In the genomic region with DNA sequence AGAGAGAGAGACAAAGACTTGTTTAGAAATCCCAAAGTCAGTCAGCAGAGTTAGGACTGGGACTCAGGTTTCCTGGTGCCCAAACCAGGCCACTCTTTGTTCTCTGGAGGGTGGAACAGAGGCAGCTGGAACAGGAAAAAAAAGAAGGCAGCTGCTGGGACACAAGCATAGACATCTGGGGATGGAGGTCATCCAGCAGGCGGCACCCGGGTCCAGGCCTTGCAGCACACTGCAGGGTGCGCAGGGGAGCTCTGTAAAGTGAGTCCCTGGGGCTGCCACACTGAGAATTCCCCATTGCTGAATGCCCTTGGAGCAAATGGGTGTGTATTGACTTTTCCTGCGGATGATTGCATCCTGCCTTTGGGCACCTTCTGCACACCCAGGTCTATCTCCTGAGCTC, we compare ENCODE assay signal across 17 cellular contexts.
DNase-seq lines count a peak whose midpoint lies in the region; ATAC-seq and TF ChIP-seq lines count a peak whose summit lies in the region.
"Had no signal": no experiment of that assay in that cellular context is flagged by ENCODE, and none has a peak within 500 bp of the region (broad histone marks: within the 10 kb centered on the region; RNA-seq: fewer than 3 reads in every experiment).

No MANE protein-coding gene starts in this region.

- H3K23ac ChIP-seq in neuronal stem cell (ENCODE audit: low read depth, low read length, poor library complexity) = no peak overlapping the region

- H2AK5ac ChIP-seq in neuronal stem cell (ENCODE audit: low read depth, low read length) = peak overlapping the region; percentile 57

- H4K8ac ChIP-seq in neuronal stem cell (ENCODE audit: low read depth, low read length) = no peak overlapping the region

- H3K36me3 ChIP-seq in RWPE2 (ENCODE audit: low read depth) = no peaks in the 10 kb centered on the region
- no peaks in the 10 kb centered on the region for H3K36me3 ChIP-seq in neuronal stem cell (replicated peaks in 1 of 2; ENCODE audit: control insufficient read depth in 2 of 2, insufficient read depth in 2 of 2, low read length in 2 of 2)
- H3K36me3 ChIP-seq: esophagus squamous epithelium, thyroid gland had no signal

- no peak overlapping the region for H2BK12ac ChIP-seq in neuronal stem cell (ENCODE audit: low read length)

- TF ChIP-seq CTCF in RWPE2 (IDR thresholded peaks at IDR 0.05; ENCODE audit: poor library complexity, severe bottlenecking) = no peak

- peak overlapping the region; percentile 31 for H2BK5ac ChIP-seq in neuronal stem cell (ENCODE audit: low read length)

- H3K18ac ChIP-seq in neuronal stem cell (ENCODE audit: low read length) = peak overlapping the region; percentile 30

- H2BK15ac ChIP-seq in neuronal stem cell (ENCODE audit: low read length) = no peak overlapping the region

- peak; percentile 15 for DNase-seq in NCI-H2171 treated with DMSO at 0.1 percent for 48 hours (lab: John Stamatoyannopoulos, UW)
- DNase-seq in NCI-H2171 (lab: John Stamatoyannopoulos, UW) = no peak
- DNase-seq in NCI-H1092 (lab: John Stamatoyannopoulos, UW) = peak; percentile 21
- DNase-seq in RWPE2 (ENCODE audit: low spot score) = no peak
- DNase-seq in neuronal stem cell (ENCODE audit: low spot score) = no peak
- DNase-seq in DMS79 treated with DMSO at 0.1 percent for 48 hours (lab: John Stamatoyannopoulos, UW) = no peak
- no peak for DNase-seq in NCI-H2107 treated with DMSO at 0.1 percent for 48 hours (lab: John Stamatoyannopoulos, UW; ENCODE audit: unreplicated experiment)
- DNase-seq: activated CD4-positive, alpha-beta T cell treated with anti-CD3 and anti-CD28 coated beads, Interleukin-2, amount 50 U/mL, for 48 hours; activated naive CD4-positive, alpha-beta T cell treated with Interleukin-2 at 50 U/mL for 16 hours; esophagus squamous epithelium; immature natural killer cell; KG1; PC-9; right cardiac atrium; thyroid gland had no signal

- H3K4me1 ChIP-seq in RWPE2 (ENCODE audit: insufficient read depth, poor library complexity, severe bottlenecking) (no peaks in the 10 kb centered on the region), neuronal stem cell (ENCODE audit: control insufficient read depth in 2 of 2, insufficient read depth in 1 of 2, low read depth in 1 of 2, low read length in 2 of 2) (peaks cover 0 to 19% of the 10 kb centered on the region in 2 donors)
- H3K4me1 ChIP-seq: thyroid gland had no signal

- H3K4ac ChIP-seq in neuronal stem cell (ENCODE audit: low read length) = no peak overlapping the region

- H2BK120ac ChIP-seq in neuronal stem cell (ENCODE audit: low read depth, low read length) = no peak overlapping the region

- H3K4me3 ChIP-seq in RWPE2 (ENCODE audit: severe bottlenecking) = no peak overlapping the region
- H3K4me3 ChIP-seq in neuronal stem cell (ENCODE audit: low read length in 2 of 2) = no peak overlapping the region
- H3K4me3 ChIP-seq: esophagus squamous epithelium, PC-9, thyroid gland had no signal

- H3K4me2 ChIP-seq in neuronal stem cell (ENCODE audit: insufficient read depth, low read length, poor library complexity, severe bottlenecking) = no peak overlapping the region
- H3K4me2 ChIP-seq: PC-9 had no signal

- H2AFZ ChIP-seq in neuronal stem cell (ENCODE audit: low read length) = no peak overlapping the region
- H2AFZ ChIP-seq: PC-9 had no signal

- WGBS in neuronal stem cell (ENCODE audit: extremely low coverage in 2 of 2, insufficient read length in 2 of 2, insufficient replicate concordance in 1 of 2), 2 donors = no CpG with 5 or more reads among the region's 4 CpGs

- H3K79me1 ChIP-seq in neuronal stem cell (ENCODE audit: low read depth, low read length) = no peaks in the 10 kb centered on the region

- H3K27ac ChIP-seq in RWPE2 (ENCODE audit: poor library complexity, severe bottlenecking) (no peak overlapping the region), neuronal stem cell (replicated peaks; ENCODE audit: low read length) (no peak overlapping the region)
- H3K27ac ChIP-seq: esophagus squamous epithelium, PC-9, thyroid gland had no signal

- ATAC-seq in RWPE2 (ENCODE audit: low read depth) (0 out of 3 replicates have a peak, but pooled peaks have one; percentile 35), GM21381 (IDR thresholded peaks at IDR 0.05; ENCODE audit: unreplicated experiment) (no peak)
- ATAC-seq: right cardiac atrium; stimulated activated memory B cell treated with anti-CD40 and anti-IgM and Interleukin-4, amounts not matched to agents 10 μg/mL and 1 μg/mL and 100 μg/mL, for 72 hours had no signal

- H3K27me3 ChIP-seq in RWPE2 (ENCODE audit: insufficient read depth, poor library complexity, severe bottlenecking) = peaks cover 35% of the 10 kb centered on the region
- H3K27me3 ChIP-seq in neuronal stem cell (ENCODE audit: control insufficient read depth in 3 of 3, insufficient read depth in 3 of 3, low read depth in 1 of 3, low read length in 3 of 3) = peaks cover 0 to 34% (median 0%) of the 10 kb centered on the region in 3 experiments
- H3K27me3 ChIP-seq: thyroid gland had no signal

- H3K14ac ChIP-seq in neuronal stem cell (ENCODE audit: low read length) = no peak overlapping the region

- H4K91ac ChIP-seq in neuronal stem cell (ENCODE audit: low read depth, low read length, poor library complexity) = peak overlapping the region; percentile 38

- H3K9ac ChIP-seq in neuronal stem cell (ENCODE audit: low read depth, low read length, poor library complexity) = no peak overlapping the region

- H3K9me3 ChIP-seq in RWPE2 (ENCODE audit: severe bottlenecking) (no peaks in the 10 kb centered on the region), neuronal stem cell (replicated peaks in 1 of 2; ENCODE audit: control insufficient read depth in 2 of 2, insufficient read depth in 1 of 2, low read depth in 1 of 2, low read length in 2 of 2) (no peaks in the 10 kb centered on the region)
- H3K9me3 ChIP-seq: esophagus squamous epithelium, thyroid gland had no signal

Comparison
In these comparisons a context has a peak if more than half of its experiments do, and no peak if none do; other contexts are left out.
1. DNase-seq: peak in NCI-H2171 treated with DMSO at 0.1 percent for 48 hours (single experiment) and NCI-H1092 (single experiment); none in NCI-H2171 (single experiment), RWPE2 (single experiment), neuronal stem cell (single experiment), DMS79 treated with DMSO at 0.1 percent for 48 hours (single experiment) and NCI-H2107 treated with DMSO at 0.1 percent for 48 hours (single experiment).